In the genomic region with DNA sequence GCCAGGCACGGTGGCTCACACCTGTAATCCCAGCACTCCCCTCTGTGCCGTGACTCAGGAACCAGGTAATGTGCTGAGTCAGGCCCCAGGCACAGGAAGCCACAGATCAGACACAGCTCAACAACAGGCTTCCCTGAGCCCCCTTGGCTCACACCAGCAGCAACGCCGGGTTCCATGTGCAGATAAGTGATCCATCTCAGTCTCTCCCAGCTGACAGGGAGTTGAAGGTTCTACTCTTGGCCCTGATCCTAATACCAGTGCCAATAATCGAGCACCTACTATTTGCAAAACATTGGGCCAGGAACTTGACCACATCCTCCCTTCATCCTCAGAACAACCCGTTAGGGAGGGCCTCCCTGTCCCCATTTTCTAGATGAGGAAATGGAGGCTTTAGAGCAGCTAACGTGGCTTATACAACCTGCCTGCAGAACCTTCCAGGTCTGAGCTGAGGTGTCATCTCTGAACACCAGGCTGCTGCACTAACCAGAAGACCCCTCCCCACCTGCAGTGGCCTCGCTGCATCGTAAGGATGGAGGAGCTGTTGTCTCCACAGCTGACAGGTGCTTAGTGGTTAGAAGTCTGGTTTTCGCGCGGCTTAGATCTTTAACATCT, we compare ENCODE assay signal across 8 cellular contexts.
A peak's percentile ranks its signal among the peaks of the same experiment; 100 is the strongest.
DNase-seq lines count a peak whose midpoint lies in the region; ATAC-seq lines count a peak whose summit lies in the region.

No MANE protein-coding gene starts in this region.

- no peaks in the 10 kb centered on the region for H3K36me3 Mint-ChIP-seq in activated T-cell treated with anti-CD3 and anti-CD28 coated beads, Interleukin-2, amount 50 U/mL, for 24 hours (ENCODE audit: low read depth)
- no peaks in the 10 kb centered on the region for H3K36me3 Mint-ChIP-seq in naive thymus-derived CD8-positive, alpha-beta T cell

- no peaks in the 10 kb centered on the region for H3K9me3 Mint-ChIP-seq in activated T-cell treated with anti-CD3 and anti-CD28 coated beads, Interleukin-2, amount 50 U/mL, for 24 hours
- no peaks in the 10 kb centered on the region for H3K9me3 Mint-ChIP-seq in naive thymus-derived CD8-positive, alpha-beta T cell

- ATAC-seq in GM18502 (IDR thresholded peaks at IDR 0.05; ENCODE audit: poor library complexity, unreplicated experiment) = peak; percentile 54
- ATAC-seq in HG03457 (IDR thresholded peaks at IDR 0.05; ENCODE audit: unreplicated experiment) = peak; percentile 45
- peak; percentile 61 to 70 for ATAC-seq in naive thymus-derived CD8-positive, alpha-beta T cell
- ATAC-seq in HG03025 (IDR thresholded peaks at IDR 0.05; ENCODE audit: low FRiP score, unreplicated experiment) = no peak

- H3K27me3 Mint-ChIP-seq in activated T-cell treated with anti-CD3 and anti-CD28 coated beads, Interleukin-2, amount 50 U/mL, for 24 hours = no peaks in the 10 kb centered on the region
- H3K27me3 Mint-ChIP-seq in naive thymus-derived CD8-positive, alpha-beta T cell = no peaks in the 10 kb centered on the region

- POLR2A ChIA-PET in naive thymus-derived CD8-positive, alpha-beta T cell (lab: Charles Lee) = interaction anchor here (0.6 to 8.3 kb wide), 9 partner anchors 10 to 328 kb away, joined by 3 to 224 read pairs (median 6); partner anchors contain the start of genes AMZ2, ARSG and SLC16A6

- DNase-seq in activated T-cell treated with anti-CD3 and anti-CD28 coated beads, Interleukin-2, amount 50 U/mL, for 24 hours = peak; percentile 73
- DNase-seq in naive thymus-derived CD8-positive, alpha-beta T cell = peak; percentile 44 to 81 (median 64)
- DNase-seq in NCI-H1417 treated with DMSO at 0.1 percent for 48 hours (lab: John Stamatoyannopoulos, UW) (no peak), HuH-7.5 (ENCODE audit: low spot score) (no peak), NCI-H1694 (lab: John Stamatoyannopoulos, UW) (no peak)

- H3K4me1 Mint-ChIP-seq in activated T-cell treated with anti-CD3 and anti-CD28 coated beads, Interleukin-2, amount 50 U/mL, for 24 hours (ENCODE audit: low read depth) = peaks cover 66% of the 10 kb centered on the region
- H3K4me1 Mint-ChIP-seq in naive thymus-derived CD8-positive, alpha-beta T cell = peaks cover 19 to 75% (median 53%) of the 10 kb centered on the region in 4 donors

- H3K4me3 Mint-ChIP-seq in activated T-cell treated with anti-CD3 and anti-CD28 coated beads, Interleukin-2, amount 50 U/mL, for 24 hours = peak overlapping the region; percentile 49
- peak overlapping the region; percentile 56 to 95 (median 62) for H3K4me3 Mint-ChIP-seq in naive thymus-derived CD8-positive, alpha-beta T cell

- H3K27ac Mint-ChIP-seq in activated T-cell treated with anti-CD3 and anti-CD28 coated beads, Interleukin-2, amount 50 U/mL, for 24 hours = peak overlapping the region; percentile 82
- H3K27ac Mint-ChIP-seq in naive thymus-derived CD8-positive, alpha-beta T cell = peak overlapping the region; percentile 37 to 92 (median 76)

Comparison
In these comparisons a context has a peak if more than half of its experiments do, and no peak if none do; other contexts are left out.
1. DNase-seq: peak in activated T-cell treated with anti-CD3 and anti-CD28 coated beads, Interleukin-2, amount 50 U/mL, for 24 hours (single experiment) and naive thymus-derived CD8-positive, alpha-beta T cell (10 of 10); none in NCI-H1417 treated with DMSO at 0.1 percent for 48 hours (single experiment), HuH-7.5 (single experiment) and NCI-H1694 (single experiment).